ENCODE assay signal across 8 cellular contexts in the genomic region with DNA sequence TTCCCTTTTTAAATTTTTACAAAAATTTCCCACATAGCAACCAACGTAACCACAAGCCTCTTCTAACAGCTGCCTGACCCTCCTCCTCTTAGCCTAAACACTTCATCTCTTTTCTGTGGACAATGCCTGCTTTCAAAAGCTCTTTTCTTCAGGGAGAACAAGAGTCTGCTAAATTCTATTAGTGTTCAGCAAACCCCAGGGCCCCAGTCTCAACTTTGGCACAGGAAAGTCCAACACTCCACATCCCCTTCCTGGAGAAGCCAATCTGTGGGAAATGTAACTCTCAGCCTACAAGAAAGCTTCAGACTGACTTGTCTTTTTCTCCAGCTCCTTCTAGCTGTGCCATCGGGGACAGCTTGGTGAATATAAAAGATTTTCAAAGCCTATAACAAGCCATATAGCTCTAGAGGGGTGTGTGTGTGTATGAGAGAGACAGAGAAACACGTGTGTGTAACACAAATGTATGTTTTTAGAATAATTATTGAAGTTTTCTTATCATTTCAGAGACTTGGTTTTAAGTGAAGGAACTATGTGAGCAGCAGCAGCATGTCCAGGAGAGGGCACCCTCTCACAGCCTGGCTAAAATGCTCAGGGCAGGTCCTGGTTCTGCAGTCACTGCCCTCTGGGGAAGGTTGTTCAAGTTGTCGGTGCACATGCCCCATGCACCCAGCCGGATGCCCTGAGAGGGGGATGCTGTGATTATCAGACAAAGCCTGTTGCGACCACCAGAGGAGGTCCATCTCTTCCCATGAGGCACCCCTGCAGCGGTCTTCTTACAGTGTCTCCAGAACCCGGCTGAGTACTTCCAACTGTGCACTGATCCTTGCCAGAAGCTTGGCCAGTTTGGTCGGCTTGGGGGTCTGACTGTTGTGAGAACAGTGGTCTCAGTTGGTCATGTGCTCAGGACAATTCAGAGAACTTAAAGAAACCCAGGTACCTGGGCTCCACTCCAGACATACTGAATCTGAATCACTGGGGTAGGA.
DNase-seq lines count a peak whose midpoint lies in the region; ATAC-seq lines count a peak whose summit lies in the region.

No MANE protein-coding gene starts in this region.

- H3K36me3 ChIP-seq in neuron (ENCODE audit: insufficient read depth, low read length), result no peaks in the 10 kb centered on the region

- H3K4me1 ChIP-seq in neuron (ENCODE audit: insufficient read depth, low read length), result peaks cover 10% of the 10 kb centered on the region

- ATAC-seq in HG03439 (IDR thresholded peaks at IDR 0.05; ENCODE audit: unreplicated experiment), result no peak

- no peak overlapping the region for H3K4me3 ChIP-seq in neuron (ENCODE audit: low read length)

- H3K27me3 ChIP-seq in neuron (ENCODE audit: insufficient read depth, low read length), result peaks cover 4% of the 10 kb centered on the region

- peak overlapping the region; percentile 6 for H2AFZ ChIP-seq in neuron (ENCODE audit: low read depth, low read length)

- DNase-seq in NCI-H2081 (lab: John Stamatoyannopoulos, UW) (peak; percentile 13 to 14), NCI-H2081 treated with DMSO at 0.1 percent for 48 hours (lab: John Stamatoyannopoulos, UW) (no peak), HCEC 1CT (peak; percentile 34), NCI-H2227 treated with DMSO at 0.1 percent for 48 hours (lab: John Stamatoyannopoulos, UW) (peak; percentile 8), fibroblast of the conjunctiva (ENCODE audit: low read depth) (peak; percentile 32)
- DNase-seq in activated T-cell treated with anti-CD3 and anti-CD28 coated beads, Interleukin-2, amount 50 U/mL, for 1 hour, result peak; percentile 40

- no peaks in the 10 kb centered on the region for H3K9me3 ChIP-seq in neuron (ENCODE audit: low read length)
